In genomic region chr5:160221082-160221481, GRCh38 we compare ENCODE assay signal across 33 cellular contexts. TPM values are rescaled to one million over a fixed set of nuclear protein-coding genes. Genes with fewer than 3 reads are reported as not detected.
DNase-seq lines count a peak whose midpoint lies in the region; ATAC-seq and TF ChIP-seq lines count a peak whose summit lies in the region.
"Had no signal": no experiment of that assay in that cellular context is flagged by ENCODE, and none has a peak within 500 bp of the region (broad histone marks: within the 10 kb centered on the region; RNA-seq: fewer than 3 reads in every experiment).

No MANE protein-coding gene starts in this region.

- no peaks in the 10 kb centered on the region for H4K20me1 ChIP-seq in BLaER1

- H3K27me3 ChIP-seq in BLaER1, result no peaks in the 10 kb centered on the region
- no peaks in the 10 kb centered on the region for H3K27me3 ChIP-seq in lower lobe of right lung (ENCODE audit: low read depth)
- H3K27me3 ChIP-seq: transverse colon had no signal

- H3K27ac ChIP-seq in BLaER1 (peak overlapping the region; percentile 23), lower lobe of right lung (no peak overlapping the region)
- H3K27ac ChIP-seq: transverse colon had no signal

- peaks cover 4% of the 10 kb centered on the region; the same call in 1 of the 2 replicates for H3K9me3 ChIP-seq in BLaER1
- no peaks in the 10 kb centered on the region for H3K9me3 ChIP-seq in lower lobe of right lung
- H3K9me3 ChIP-seq: HAP-1, transverse colon had no signal

- H3K4me3 ChIP-seq in BLaER1 (no peak overlapping the region), lower lobe of right lung (no peak overlapping the region)
- H3K4me3 ChIP-seq: HAP-1, transverse colon had no signal

- ATAC-seq in GM19467 (IDR thresholded peaks at IDR 0.05; ENCODE audit: unreplicated experiment), result peak; percentile 74
- ATAC-seq in HG02571 (IDR thresholded peaks at IDR 0.05; ENCODE audit: unreplicated experiment), result peak; percentile 90
- peak; percentile 66 for ATAC-seq in HG03342 (IDR thresholded peaks at IDR 0.05; ENCODE audit: unreplicated experiment)
- ATAC-seq in lower lobe of right lung, result no peak
- no peak for ATAC-seq in HG02884 (IDR thresholded peaks at IDR 0.05; ENCODE audit: unreplicated experiment)
- no peak for ATAC-seq in HG02981 (IDR thresholded peaks at IDR 0.05; ENCODE audit: unreplicated experiment)
- ATAC-seq: left cardiac atrium, PC-3, Right ventricle myocardium inferior, SK-N-SH treated with all-trans-retinoic acid at 6 μM for 48 hours had no signal

- TF ChIP-seq CTCF in lower lobe of right lung (IDR thresholded peaks at IDR 0.05), result no peak

- DNase-seq in SIG-M5 treated with dmso at 0.1 percent for 504 hours (lab: John Stamatoyannopoulos, UW; ENCODE audit: unreplicated experiment) (no peak), lower lobe of right lung (no peak)
- DNase-seq: activated CD4-positive, alpha-beta T cell treated with anti-CD3 and anti-CD28 coated beads, Interleukin-2, amount 50 U/mL, for 48 hours; activated CD4-positive, CD25-positive, alpha-beta regulatory T cell treated with anti-CD3 and anti-CD28 coated beads, Interleukin-2, amount 50 U/mL, for 72 hours; activated naive CD4-positive, alpha-beta T cell treated with Interleukin-2 at 50 U/mL for 16 hours; activated T-cell treated with anti-CD3 and anti-CD28 coated beads, Interleukin-2, amount 50 U/mL, for 48 hours; CD4-positive, CD25-positive, alpha-beta regulatory T cell; central memory CD4-positive, alpha-beta T cell; cortex of kidney; effector memory CD4-positive, alpha-beta T cell; hypothalamus; left cardiac atrium; NCI-H1436 treated with DMSO at 0.1 percent for 48 hours; NCI-H2081 treated with DMSO at 0.1 percent for 48 hours; NCI-H2227 treated with DMSO at 0.1 percent for 48 hours; NCI-H526; nephron progenitor cell; PC-3; stimulated activated CD4-positive, alpha-beta T cell treated with anti-CD3 and anti-CD28 coated beads, Interleukin-15, amount 100 ng/mL, for 24 hours; stimulated activated CD4-positive, alpha-beta T cell treated with anti-CD3 and anti-CD28 coated beads, Interleukin-4, amount 100 ng/mL, for 4 hours; transverse colon had no signal

- H3K36me3 ChIP-seq in BLaER1, result no peaks in the 10 kb centered on the region
- H3K36me3 ChIP-seq in lower lobe of right lung, result no peaks in the 10 kb centered on the region
- H3K36me3 ChIP-seq: HAP-1, transverse colon had no signal

- intact Hi-C loops in lower lobe of right lung (cut with DNase I), result no loop called here

- H3K4me2 ChIP-seq in BLaER1, result peak overlapping the region; percentile 68

- H3K4me1 ChIP-seq in BLaER1 (peaks cover 38% of the 10 kb centered on the region), lower lobe of right lung (no peaks in the 10 kb centered on the region)
- H3K4me1 ChIP-seq: transverse colon had no signal

- no peak overlapping the region for H3K9ac ChIP-seq in BLaER1

RNA-seq across cellular contexts. Expression of gene FABP6, which starts 8.2 kb away (rescaled TPM):
- 4.9 TPM for total RNA-seq in lower lobe of right lung
- total RNA-seq: CD4-positive, CD25-positive, alpha-beta regulatory T cell; epithelial cell of proximal tubule; osteoblast; PC-3; subcutaneous adipose tissue; transverse colon had no signal

Comparison
In these comparisons a context has a peak if more than half of its experiments do, and no peak if none do; other contexts are left out.
1. ATAC-seq: peak in GM19467 (single experiment), HG02571 (single experiment) and HG03342 (single experiment); none in lower lobe of right lung (0 of 2), HG02884 (single experiment) and HG02981 (single experiment).